Comparison of ENCODE assay signal across 36 cellular contexts in genomic region chr11:6237271-6237670, GRCh38. TPM values are rescaled to one million over a fixed set of nuclear protein-coding genes. Genes with fewer than 3 reads are reported as not detected.
"Had no signal": no experiment of that assay in that cellular context is flagged by ENCODE, and none has a peak within 500 bp of the region (broad histone marks: within the 10 kb centered on the region; RNA-seq: fewer than 3 reads in every experiment).

No MANE protein-coding gene starts in this region.

- H3K4me2 ChIP-seq: hepatocyte, neural progenitor cell, smooth muscle cell had no signal

- H3K36me3 Mint-ChIP-seq: neural progenitor cell had no signal

- H3K4me1 ChIP-seq: prostate gland had no signal

- H3K36me3 ChIP-seq: esophagus muscularis mucosa, gastroesophageal sphincter, heart left ventricle, neural progenitor cell, prostate gland, right atrium auricular region, suprapubic skin, transverse colon, upper lobe of right lung, uterus had no signal

- H3K9me3 ChIP-seq: esophagus muscularis mucosa, gastroesophageal sphincter, heart left ventricle, prostate gland, right atrium auricular region, suprapubic skin, transverse colon, upper lobe of right lung, uterus had no signal

- H3K27ac Mint-ChIP-seq: dendritic cell treated with granulocyte-macrophage colony-stimulating factor and Interleukin-4, amounts not matched to agents 40 ng/mL and 50 ng/mL, for 4 days; naive thymus-derived CD4-positive, alpha-beta T cell; nephron; neural progenitor cell; stimulated activated naive CD8-positive, alpha-beta T cell treated with anti-CD3 and anti-CD28 coated beads, Interleukin-15, amount 100 ng/mL, for 72 hours had no signal

- ATAC-seq: foreskin keratinocyte; gastroesophageal sphincter; heart left ventricle; left lobe of liver; naive thymus-derived CD4-positive, alpha-beta T cell; sciatic nerve; stimulated activated naive CD8-positive, alpha-beta T cell treated with anti-CD3 and anti-CD28 coated beads, Interleukin-15, amount 100 ng/mL, for 72 hours; upper lobe of right lung had no signal

- H3K9ac ChIP-seq: neural progenitor cell had no signal

- H3K27me3 ChIP-seq: foreskin keratinocyte, gastroesophageal sphincter, heart left ventricle, hepatocyte, neural progenitor cell, right atrium auricular region, suprapubic skin, transverse colon, upper lobe of right lung, uterus had no signal

- H3K4me3 Mint-ChIP-seq: dendritic cell treated with granulocyte-macrophage colony-stimulating factor and Interleukin-4, amounts not matched to agents 40 ng/mL and 50 ng/mL, for 4 days; naive thymus-derived CD4-positive, alpha-beta T cell; nephron; neural progenitor cell; stimulated activated naive CD8-positive, alpha-beta T cell treated with anti-CD3 and anti-CD28 coated beads, Interleukin-15, amount 100 ng/mL, for 72 hours had no signal

- DNase-seq: effector CD8-positive, alpha-beta T cell; foreskin keratinocyte; heart left ventricle; kidney; mesendoderm; midbrain; naive thymus-derived CD4-positive, alpha-beta T cell; stimulated activated CD4-positive, alpha-beta T cell treated with anti-CD3 and anti-CD28 coated beads, Interleukin-12 subunit alpha, Interleukin-12 subunit beta, amount 100 ng/mL, for 4 hours; stimulated activated CD4-positive, alpha-beta T cell treated with anti-CD3 and anti-CD28 coated beads, Interleukin-1b, Interleukin-23, amount 100 ng/mL, for 48 hours; stimulated activated CD4-positive, alpha-beta T cell treated with anti-CD3 and anti-CD28 coated beads, Interleukin-4, amount 100 ng/mL, for 1 hour; stimulated activated CD8-positive, alpha-beta memory T cell treated with anti-CD3 and anti-CD28 coated beads, Interleukin-4, amount 100 ng/mL, for 48 hours; stimulated activated naive CD4-positive, alpha-beta T cell; stimulated activated naive CD8-positive, alpha-beta T cell treated with anti-CD3 and anti-CD28 coated beads, Interleukin-15, amount 100 ng/mL, for 72 hours; transverse colon; upper lobe of right lung; uterus had no signal

- H3K27ac ChIP-seq: esophagus muscularis mucosa, foreskin keratinocyte, gastroesophageal sphincter, heart left ventricle, neural progenitor cell, prostate gland, right atrium auricular region, suprapubic skin, transverse colon, upper lobe of right lung, uterus had no signal

- H3K4me3 ChIP-seq: esophagus muscularis mucosa, gastroesophageal sphincter, heart left ventricle, hepatocyte, neural progenitor cell, prostate gland, right atrium auricular region, smooth muscle cell, suprapubic skin, transverse colon, upper lobe of right lung, uterus had no signal

- H3K9me3 Mint-ChIP-seq: dendritic cell treated with granulocyte-macrophage colony-stimulating factor and Interleukin-4, amounts not matched to agents 40 ng/mL and 50 ng/mL, for 4 days; nephron; stimulated activated naive CD8-positive, alpha-beta T cell treated with anti-CD3 and anti-CD28 coated beads, Interleukin-15, amount 100 ng/mL, for 72 hours had no signal

- H2AFZ ChIP-seq: hepatocyte, neural progenitor cell had no signal

- H3K27me3 Mint-ChIP-seq: dendritic cell treated with granulocyte-macrophage colony-stimulating factor and Interleukin-4, amounts not matched to agents 40 ng/mL and 50 ng/mL, for 4 days; stimulated activated naive CD8-positive, alpha-beta T cell treated with anti-CD3 and anti-CD28 coated beads, Interleukin-15, amount 100 ng/mL, for 72 hours had no signal

RNA-seq across cellular contexts. Expression of gene CNGA4, which starts 1.6 kb away (rescaled TPM):
- total RNA-seq: endothelial cell of umbilical vein, epithelial cell of proximal tubule, esophagus muscularis mucosa, heart left ventricle, left lobe of liver, liver, lung microvascular endothelial cell, osteocyte, right atrium auricular region, suprapubic skin, upper lobe of right lung had no signal
- polyA plus RNA-seq: naive thymus-derived CD4-positive, alpha-beta T cell; smooth muscle cell had no signal

RNA-seq across cellular contexts. Expression of gene CCKBR, which starts 22.4 kb away (rescaled TPM):
- total RNA-seq: endothelial cell of umbilical vein; epithelial cell of proximal tubule; esophagus muscularis mucosa; fibroblast of lung; foreskin keratinocyte; kidney; left lobe of liver; liver; lung microvascular endothelial cell; naive thymus-derived CD4-positive, alpha-beta T cell; osteocyte; prostate gland; right atrium auricular region; upper lobe of right lung; uterus had no signal
- polyA plus RNA-seq: endothelial cell of umbilical vein; fibroblast of lung; foreskin keratinocyte; heart left ventricle; liver; naive thymus-derived CD4-positive, alpha-beta T cell had no signal

RNA-seq across cellular contexts. Expression of gene C11orf42, which starts 31.9 kb away (rescaled TPM):
- total RNA-seq: endothelial cell of umbilical vein; epithelial cell of proximal tubule; esophagus muscularis mucosa; fibroblast of lung; foreskin keratinocyte; gastroesophageal sphincter; heart left ventricle; hepatocyte; kidney; left lobe of liver; liver; lung microvascular endothelial cell; mucosa of gallbladder; naive thymus-derived CD4-positive, alpha-beta T cell; osteocyte; right atrium auricular region; sciatic nerve; smooth muscle cell; suprapubic skin; transverse colon; upper lobe of right lung; uterus had no signal
- polyA plus RNA-seq: endothelial cell of umbilical vein; fibroblast of lung; foreskin keratinocyte; heart left ventricle; hepatocyte; liver; naive thymus-derived CD4-positive, alpha-beta T cell; smooth muscle cell; thymus had no signal

RNA-seq across cellular contexts. Expression of gene OR52W1, which starts 38.2 kb away (rescaled TPM):
- total RNA-seq: endothelial cell of umbilical vein; epithelial cell of proximal tubule; esophagus muscularis mucosa; fibroblast of lung; foreskin keratinocyte; gastroesophageal sphincter; heart left ventricle; hepatocyte; kidney; left lobe of liver; liver; lung microvascular endothelial cell; mucosa of gallbladder; naive thymus-derived CD4-positive, alpha-beta T cell; osteocyte; prostate gland; right atrium auricular region; sciatic nerve; smooth muscle cell; suprapubic skin; transverse colon; upper lobe of right lung; uterus had no signal
- polyA plus RNA-seq: endothelial cell of umbilical vein; fibroblast of lung; foreskin keratinocyte; heart left ventricle; hepatocyte; liver; naive thymus-derived CD4-positive, alpha-beta T cell; smooth muscle cell had no signal
